In the genomic region with DNA sequence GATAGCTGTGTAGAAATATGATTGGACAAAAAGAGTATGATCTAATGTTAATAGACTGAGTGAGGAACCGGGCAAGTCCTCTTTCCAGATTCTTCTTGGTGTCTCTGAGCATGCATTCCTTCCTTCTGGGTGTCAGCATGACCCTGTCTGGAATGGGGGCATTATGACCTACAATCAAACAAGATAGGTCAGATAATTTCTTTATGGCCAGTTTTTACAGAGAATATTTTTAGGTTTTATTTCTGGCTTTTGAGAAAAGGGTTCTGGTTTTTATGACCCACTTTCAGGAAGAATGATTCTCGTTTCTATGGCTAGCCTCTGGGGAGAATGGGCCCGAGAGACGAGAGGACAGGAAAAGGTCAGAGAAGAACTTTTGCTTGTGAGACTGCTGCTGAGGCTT, we compare ENCODE assay signal across 2 cellular contexts.
TF ChIP-seq lines count a peak whose summit lies in the region.

No MANE protein-coding gene starts in this region.

TF ChIP-seq in liver, 16 proteins besides CTCF, POLR2A, EP300 and RAD21 (continued from another document):
- TF ChIP-seq, protein P1, sequence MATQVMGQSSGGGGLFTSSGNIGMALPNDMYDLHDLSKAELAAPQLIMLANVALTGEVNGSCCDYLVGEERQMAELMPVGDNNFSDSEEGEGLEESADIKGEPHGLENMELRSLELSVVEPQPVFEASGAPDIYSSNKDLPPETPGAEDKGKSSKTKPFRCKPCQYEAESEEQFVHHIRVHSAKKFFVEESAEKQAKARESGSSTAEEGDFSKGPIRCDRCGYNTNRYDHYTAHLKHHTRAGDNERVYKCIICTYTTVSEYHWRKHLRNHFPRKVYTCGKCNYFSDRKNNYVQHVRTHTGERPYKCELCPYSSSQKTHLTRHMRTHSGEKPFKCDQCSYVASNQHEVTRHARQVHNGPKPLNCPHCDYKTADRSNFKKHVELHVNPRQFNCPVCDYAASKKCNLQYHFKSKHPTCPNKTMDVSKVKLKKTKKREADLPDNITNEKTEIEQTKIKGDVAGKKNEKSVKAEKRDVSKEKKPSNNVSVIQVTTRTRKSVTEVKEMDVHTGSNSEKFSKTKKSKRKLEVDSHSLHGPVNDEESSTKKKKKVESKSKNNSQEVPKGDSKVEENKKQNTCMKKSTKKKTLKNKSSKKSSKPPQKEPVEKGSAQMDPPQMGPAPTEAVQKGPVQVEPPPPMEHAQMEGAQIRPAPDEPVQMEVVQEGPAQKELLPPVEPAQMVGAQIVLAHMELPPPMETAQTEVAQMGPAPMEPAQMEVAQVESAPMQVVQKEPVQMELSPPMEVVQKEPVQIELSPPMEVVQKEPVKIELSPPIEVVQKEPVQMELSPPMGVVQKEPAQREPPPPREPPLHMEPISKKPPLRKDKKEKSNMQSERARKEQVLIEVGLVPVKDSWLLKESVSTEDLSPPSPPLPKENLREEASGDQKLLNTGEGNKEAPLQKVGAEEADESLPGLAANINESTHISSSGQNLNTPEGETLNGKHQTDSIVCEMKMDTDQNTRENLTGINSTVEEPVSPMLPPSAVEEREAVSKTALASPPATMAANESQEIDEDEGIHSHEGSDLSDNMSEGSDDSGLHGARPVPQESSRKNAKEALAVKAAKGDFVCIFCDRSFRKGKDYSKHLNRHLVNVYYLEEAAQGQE (IDR thresholded peaks at IDR 0.05) = no peak
- no peak for TF ChIP-seq YY1 (IDR thresholded peaks at IDR 0.05)
- TF ChIP-seq RXRA (IDR thresholded peaks at IDR 0.05) = peak in 1 of 2 donors; percentile 7

TF ChIP-seq in HepG2, 621 proteins besides CTCF, POLR2A, EP300 and RAD21 (continued from another document):
- TF ChIP-seq, protein P2, sequence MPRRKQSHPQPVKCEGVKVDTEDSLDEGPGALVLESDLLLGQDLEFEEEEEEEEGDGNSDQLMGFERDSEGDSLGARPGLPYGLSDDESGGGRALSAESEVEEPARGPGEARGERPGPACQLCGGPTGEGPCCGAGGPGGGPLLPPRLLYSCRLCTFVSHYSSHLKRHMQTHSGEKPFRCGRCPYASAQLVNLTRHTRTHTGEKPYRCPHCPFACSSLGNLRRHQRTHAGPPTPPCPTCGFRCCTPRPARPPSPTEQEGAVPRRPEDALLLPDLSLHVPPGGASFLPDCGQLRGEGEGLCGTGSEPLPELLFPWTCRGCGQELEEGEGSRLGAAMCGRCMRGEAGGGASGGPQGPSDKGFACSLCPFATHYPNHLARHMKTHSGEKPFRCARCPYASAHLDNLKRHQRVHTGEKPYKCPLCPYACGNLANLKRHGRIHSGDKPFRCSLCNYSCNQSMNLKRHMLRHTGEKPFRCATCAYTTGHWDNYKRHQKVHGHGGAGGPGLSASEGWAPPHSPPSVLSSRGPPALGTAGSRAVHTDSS (CRISPR knock-in tag; conservative IDR thresholded peaks at IDR 0.05) = no peak
- TF ChIP-seq TAF1 (CRISPR knock-in tag; IDR thresholded peaks at IDR 0.05) = no peak
- TF ChIP-seq, protein P3, sequence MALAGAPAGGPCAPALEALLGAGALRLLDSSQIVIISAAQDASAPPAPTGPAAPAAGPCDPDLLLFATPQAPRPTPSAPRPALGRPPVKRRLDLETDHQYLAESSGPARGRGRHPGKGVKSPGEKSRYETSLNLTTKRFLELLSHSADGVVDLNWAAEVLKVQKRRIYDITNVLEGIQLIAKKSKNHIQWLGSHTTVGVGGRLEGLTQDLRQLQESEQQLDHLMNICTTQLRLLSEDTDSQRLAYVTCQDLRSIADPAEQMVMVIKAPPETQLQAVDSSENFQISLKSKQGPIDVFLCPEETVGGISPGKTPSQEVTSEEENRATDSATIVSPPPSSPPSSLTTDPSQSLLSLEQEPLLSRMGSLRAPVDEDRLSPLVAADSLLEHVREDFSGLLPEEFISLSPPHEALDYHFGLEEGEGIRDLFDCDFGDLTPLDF (CRISPR knock-in tag; IDR thresholded peaks at IDR 0.05) = no peak
- TF ChIP-seq ZMYM3 (CRISPR knock-in tag; IDR thresholded peaks at IDR 0.05) = no peak
- no peak for TF ChIP-seq MEF2D (CRISPR knock-in tag; IDR thresholded peaks at IDR 0.05)
- no peak for TF ChIP-seq CCDC6 (CRISPR knock-in tag; IDR thresholded peaks at IDR 0.05)
- no peak for TF ChIP-seq ZNF224 (CRISPR knock-in tag; IDR thresholded peaks at IDR 0.05)
- no peak for TF ChIP-seq RFXANK (CRISPR knock-in tag; IDR thresholded peaks at IDR 0.05)
- TF ChIP-seq, protein P4, sequence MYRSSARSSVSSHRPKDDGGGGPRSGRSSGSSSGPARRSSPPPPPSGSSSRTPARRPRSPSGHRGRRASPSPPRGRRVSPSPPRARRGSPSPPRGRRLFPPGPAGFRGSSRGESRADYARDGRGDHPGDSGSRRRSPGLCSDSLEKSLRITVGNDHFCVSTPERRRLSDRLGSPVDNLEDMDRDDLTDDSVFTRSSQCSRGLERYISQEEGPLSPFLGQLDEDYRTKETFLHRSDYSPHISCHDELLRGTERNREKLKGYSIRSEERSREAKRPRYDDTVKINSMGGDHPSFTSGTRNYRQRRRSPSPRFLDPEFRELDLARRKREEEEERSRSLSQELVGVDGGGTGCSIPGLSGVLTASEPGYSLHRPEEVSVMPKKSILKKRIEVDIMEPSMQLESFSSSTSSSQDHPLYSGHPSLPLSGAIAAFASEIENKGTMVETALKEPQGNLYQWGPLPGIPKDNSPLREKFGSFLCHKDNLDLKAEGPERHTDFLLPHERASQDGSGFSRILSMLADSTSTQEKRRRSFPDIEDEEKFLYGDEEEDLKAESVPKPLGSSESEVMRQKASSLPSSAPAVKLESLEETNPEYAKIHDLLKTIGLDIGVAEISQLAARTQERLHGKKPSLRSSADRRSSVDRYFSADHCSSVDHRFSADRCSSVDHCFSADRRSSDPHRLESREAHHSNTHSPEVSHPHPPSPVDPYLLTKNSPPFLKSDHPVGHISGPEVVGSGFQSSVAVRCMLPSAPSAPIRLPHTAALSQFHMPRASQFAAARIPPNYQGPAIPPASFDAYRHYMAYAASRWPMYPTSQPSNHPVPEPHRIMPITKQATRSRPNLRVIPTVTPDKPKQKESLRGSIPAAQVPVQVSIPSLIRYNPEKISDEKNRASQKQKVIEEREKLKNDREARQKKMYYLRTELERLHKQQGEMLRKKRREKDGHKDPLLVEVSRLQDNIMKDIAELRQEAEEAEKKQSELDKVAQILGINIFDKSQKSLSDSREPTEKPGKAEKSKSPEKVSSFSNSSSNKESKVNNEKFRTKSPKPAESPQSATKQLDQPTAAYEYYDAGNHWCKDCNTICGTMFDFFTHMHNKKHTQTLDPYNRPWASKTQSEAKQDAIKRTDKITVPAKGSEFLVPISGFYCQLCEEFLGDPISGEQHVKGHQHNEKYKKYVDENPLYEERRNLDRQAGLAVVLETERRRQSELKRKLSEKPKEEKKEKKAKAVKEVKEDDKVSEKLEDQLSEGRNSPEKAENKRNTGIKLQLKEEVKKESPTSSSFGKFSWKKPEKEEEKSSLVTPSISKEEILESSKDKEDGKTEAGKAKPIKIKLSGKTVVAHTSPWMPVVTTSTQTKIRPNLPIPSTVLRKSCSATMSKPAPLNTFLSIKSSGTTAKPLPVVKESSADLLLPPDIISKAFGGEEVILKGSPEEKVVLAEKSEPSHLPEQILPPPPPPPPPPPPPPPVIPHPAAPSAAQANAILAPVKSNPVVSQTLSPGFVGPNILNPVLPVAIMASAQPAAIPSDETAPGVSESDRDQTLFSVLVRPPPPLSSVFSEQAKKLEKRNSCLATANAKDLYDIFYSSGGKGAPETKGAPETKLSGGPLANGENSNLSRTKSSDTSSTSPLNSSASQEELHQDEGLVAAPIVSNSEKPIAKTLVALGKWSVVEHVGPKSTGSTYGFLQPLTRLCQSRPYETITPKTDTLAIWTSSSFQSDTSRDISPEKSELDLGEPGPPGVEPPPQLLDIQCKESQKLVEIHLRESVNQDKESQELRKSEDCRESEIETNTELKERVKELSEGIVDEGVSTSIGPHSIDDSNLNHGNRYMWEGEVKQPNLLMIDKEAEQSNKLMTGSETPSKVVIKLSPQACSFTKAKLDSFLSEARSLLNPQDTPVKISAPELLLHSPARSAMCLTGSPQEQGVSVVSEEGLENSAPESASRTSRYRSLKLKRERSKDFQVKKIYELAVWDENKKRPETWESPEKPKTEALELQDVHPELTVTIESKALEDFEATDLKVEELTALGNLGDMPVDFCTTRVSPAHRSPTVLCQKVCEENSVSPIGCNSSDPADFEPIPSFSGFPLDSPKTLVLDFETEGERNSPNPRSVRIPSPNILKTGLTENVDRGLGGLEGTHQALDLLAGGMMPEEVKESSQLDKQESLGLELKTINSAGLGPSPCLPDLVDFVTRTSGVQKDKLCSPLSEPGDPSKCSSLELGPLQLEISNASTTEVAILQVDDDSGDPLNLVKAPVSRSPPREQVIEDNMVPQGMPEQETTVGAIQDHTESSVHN (CRISPR knock-in tag; IDR thresholded peaks at IDR 0.05) = no peak
- no peak for TF ChIP-seq HMG20A (CRISPR knock-in tag; IDR thresholded peaks at IDR 0.05; ENCODE audit: borderline replicate concordance)
